7 cellular contexts compared by ENCODE assay signal in the genomic region with DNA sequence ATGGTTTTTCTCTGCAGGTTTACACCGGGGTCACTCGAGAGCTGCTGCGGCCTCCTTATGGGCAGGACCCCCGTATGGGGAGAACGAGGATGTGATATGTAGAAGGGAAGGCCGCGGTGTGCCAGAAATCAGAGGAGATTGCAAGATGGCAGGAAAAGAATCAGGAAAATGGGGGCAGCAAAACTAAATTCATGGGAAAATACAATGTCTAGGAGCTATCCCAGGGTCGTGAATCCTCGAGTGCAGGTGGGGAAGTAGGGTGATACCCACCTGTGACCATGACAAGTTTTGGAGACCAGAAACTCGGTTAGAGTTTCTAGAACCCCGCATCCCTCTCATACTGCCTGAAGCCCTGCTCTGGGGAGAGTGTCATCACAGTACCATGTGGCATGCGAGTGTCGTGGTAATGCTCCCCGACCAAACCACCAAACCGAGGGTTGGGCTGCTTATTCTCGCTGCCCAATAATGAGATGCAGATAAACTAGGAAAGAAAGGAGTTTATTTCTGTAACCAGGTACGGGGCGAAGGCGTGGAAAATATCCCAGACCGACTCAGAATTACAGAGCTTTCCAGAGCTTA. TPM values are rescaled to one million over a fixed set of nuclear protein-coding genes. Genes with fewer than 3 reads are reported as not detected.
DNase-seq lines count a peak whose midpoint lies in the region; FAIRE-seq and TF ChIP-seq lines count a peak whose summit lies in the region.

No MANE protein-coding gene starts in this region.

- no TSS peak for BruUV-seq in endothelial cell of umbilical vein (replicated peaks; lab: Mats Ljungman, UMichigan)

- DNase-seq in GM18507 (ENCODE audit: extremely low spot score, insufficient read length, low read depth): no peak
- peak; percentile 1 for DNase-seq in HPDE6-E6E7 (ENCODE audit: extremely low spot score)
- DNase-seq in activated CD4-positive, alpha-beta T cell treated with anti-CD3 and anti-CD28 coated beads, Interleukin-2, amount 50 U/mL, for 24 hours (ENCODE audit: low read depth in 1 of 2, low spot score in 1 of 2): peak; percentile 19 to 23
- DNase-seq in endothelial cell of umbilical vein (ENCODE audit: low read depth, low spot score): no peak
- DNase-seq in NCI-H2227 (lab: John Stamatoyannopoulos, UW; ENCODE audit: unreplicated experiment): no peak
- no peak for DNase-seq in NCI-H2196 (lab: John Stamatoyannopoulos, UW; ENCODE audit: unreplicated experiment)

- peak overlapping the region; percentile 82 for H3K27ac ChIP-seq in endothelial cell of umbilical vein (ENCODE audit: insufficient read depth, low read depth, low read length)
- peak overlapping the region; percentile 91 for H3K27ac ChIP-seq in neutrophil

- H3K27me3 ChIP-seq in endothelial cell of umbilical vein (ENCODE audit: control insufficient read depth in 2 of 2, insufficient read depth in 2 of 2, low read length in 2 of 2): no peaks in the 10 kb centered on the region
- no peaks in the 10 kb centered on the region for H3K27me3 ChIP-seq in neutrophil

- CTCF ChIA-PET in endothelial cell of umbilical vein (lab: Charles Lee): no interaction called here

- H2AFZ ChIP-seq in endothelial cell of umbilical vein (ENCODE audit: low read depth, low read length): peak overlapping the region; percentile 16

- intact Hi-C loops in endothelial cell of umbilical vein (cut with micrococcal nuclease): loop anchor here (2.0 kb wide), 1 partner anchor 27 kb away; no protein-coding TSS in a partner anchor

- TF ChIP-seq CTCF in endothelial cell of umbilical vein (IDR thresholded peaks at IDR 0.05; ENCODE audit: extremely low read depth in 1 of 2, insufficient read depth in 1 of 2, low read depth in 1 of 2, low read length in 2 of 2): no peak
- TF ChIP-seq CTCF in neutrophil (IDR thresholded peaks at IDR 0.05): no peak

- H3K9me1 ChIP-seq in endothelial cell of umbilical vein (replicated peaks; ENCODE audit: control insufficient read depth, extremely low read depth, insufficient read depth, low read length): no peaks in the 10 kb centered on the region

- H3K4me3 ChIP-seq in endothelial cell of umbilical vein (replicated peaks in 1 of 3; ENCODE audit: insufficient read depth in 1 of 3, low read depth in 1 of 3, low read length in 3 of 3): peak overlapping the region; percentile 8 to 87 (median 55)
- peak overlapping the region; percentile 90 to 93 for H3K4me3 ChIP-seq in neutrophil (ENCODE audit: low read depth in 1 of 2, low read length in 1 of 2)

- H3K9ac ChIP-seq in endothelial cell of umbilical vein (replicated peaks; ENCODE audit: extremely low read depth, insufficient read depth, low read length): peak overlapping the region; percentile 89

- H4K20me1 ChIP-seq in endothelial cell of umbilical vein (replicated peaks; ENCODE audit: control insufficient read depth, extremely low read depth, insufficient read depth, low read length): no peaks in the 10 kb centered on the region

- H3K79me2 ChIP-seq in endothelial cell of umbilical vein (ENCODE audit: control insufficient read depth, insufficient read depth, low read length): peaks cover 22% of the 10 kb centered on the region

- H3K36me3 ChIP-seq in endothelial cell of umbilical vein (ENCODE audit: control insufficient read depth in 2 of 2, extremely low read depth in 1 of 2, insufficient read depth in 2 of 2, low read length in 2 of 2) (peaks cover 3 to 4% of the 10 kb centered on the region in 2 experiments), neutrophil (peaks cover 25% of the 10 kb centered on the region)

- POLR2A ChIA-PET in endothelial cell of umbilical vein (lab: Charles Lee): no interaction called here

- H3K4me2 ChIP-seq in endothelial cell of umbilical vein (ENCODE audit: insufficient read depth, low read length): peak overlapping the region; percentile 86

- H3K9me3 ChIP-seq in endothelial cell of umbilical vein (replicated peaks; ENCODE audit: control insufficient read depth, insufficient read depth, low read length): no peaks in the 10 kb centered on the region
- no peaks in the 10 kb centered on the region for H3K9me3 ChIP-seq in neutrophil

- TF ChIP-seq POLR2A in endothelial cell of umbilical vein (IDR thresholded peaks at IDR 0.05; ENCODE audit: low read depth, low read length): no peak

- H3K4me1 ChIP-seq in endothelial cell of umbilical vein (ENCODE audit: control insufficient read depth, extremely low read depth, insufficient read depth, low read length) (peaks cover 10% of the 10 kb centered on the region), neutrophil (ENCODE audit: control insufficient read depth in 1 of 2, insufficient read depth in 1 of 2, low read depth in 1 of 2, low read length in 1 of 2) (peaks cover 14% of the 10 kb centered on the region in 2 experiments)

- dilution Hi-C loops in endothelial cell of umbilical vein (cut with MboI; ENCODE audit: extremely low pct_ligation_motif_present, low sequenced_read_pairs): no loop called here

- FAIRE-seq in GM18507 (lab: Jason Lieb, UNC) (peak; percentile 5), endothelial cell of umbilical vein (lab: Jason Lieb, UNC) (peak; percentile 82)

TF ChIP-seq in endothelial cell of umbilical vein, 7 proteins besides CTCF, POLR2A, EP300 and RAD21:
- TF ChIP-seq EZH2 (IDR thresholded peaks at IDR 0.05; ENCODE audit: borderline replicate concordance, low read depth, low read length, severe bottlenecking) (no peak), POLR2AphosphoS5 (IDR thresholded peaks at IDR 0.05; ENCODE audit: insufficient read depth, low read depth, low read length) (no peak), MAX (IDR thresholded peaks at IDR 0.05; ENCODE audit: insufficient read depth, insufficient read length) (no peak), FOS (IDR thresholded peaks at IDR 0.05; ENCODE audit: borderline replicate concordance, insufficient read depth, low read length) (no peak), GATA2 (IDR thresholded peaks at IDR 0.05; ENCODE audit: insufficient read depth, insufficient read length, low read depth, low read length) (no peak), JUN (IDR thresholded peaks at IDR 0.05; ENCODE audit: borderline replicate concordance, insufficient read depth, insufficient read length, low read depth) (no peak), MYC (IDR thresholded peaks at IDR 0.05; ENCODE audit: low read depth, low read length) (no peak)
TF ChIP-seq in endothelial cell of umbilical vein: peak in this region for 0.

RNA-seq across cellular contexts. Expression of gene TRNT1, which starts 0.8 kb away (rescaled TPM):
- 21.3 and 21.9 TPM in 2 replicates for total RNA-seq in endothelial cell of umbilical vein
- polyA plus RNA-seq in endothelial cell of umbilical vein: 4.5 and 4.6 TPM in 2 replicates
- polyA plus RNA-seq in endothelial cell of umbilical vein (2011; cell fraction: cytosol; rRNA removed): 5.0 and 5.7 TPM in 2 replicates
- polyA plus RNA-seq in endothelial cell of umbilical vein (2011; cell fraction: nucleus; rRNA removed): 18.3 and 21.9 TPM in 2 replicates
- 16.2 and 20.6 TPM in 2 replicates for polyA plus RNA-seq in endothelial cell of umbilical vein (2012)
- polyA minus RNA-seq in endothelial cell of umbilical vein: 6.8 and 12.3 TPM in 2 replicates
- polyA minus RNA-seq in endothelial cell of umbilical vein (2011; cell fraction: cytosol; rRNA and poly(A)+ RNA removed): 12.1 TPM
- 27.8 and 29.8 TPM in 2 replicates for polyA minus RNA-seq in endothelial cell of umbilical vein (2011; cell fraction: nucleus; rRNA and poly(A)+ RNA removed)

RNA-seq across cellular contexts. Expression of gene IL5RA, which starts 17.3 kb away (rescaled TPM):
- not detected in 2 replicates for total RNA-seq in endothelial cell of umbilical vein
- not detected in 2 replicates for polyA plus RNA-seq in endothelial cell of umbilical vein
- polyA plus RNA-seq in endothelial cell of umbilical vein (2011; cell fraction: cytosol; rRNA removed): not detected in 2 replicates
- not detected in 2 replicates for polyA plus RNA-seq in endothelial cell of umbilical vein (2011; cell fraction: nucleus; rRNA removed)
- polyA plus RNA-seq in endothelial cell of umbilical vein (2012): not detected in 2 replicates
- not detected in 2 replicates for polyA minus RNA-seq in endothelial cell of umbilical vein
- polyA minus RNA-seq in endothelial cell of umbilical vein (2011; cell fraction: cytosol; rRNA and poly(A)+ RNA removed): not detected
- not detected in 2 replicates for polyA minus RNA-seq in endothelial cell of umbilical vein (2011; cell fraction: nucleus; rRNA and poly(A)+ RNA removed)

RNA-seq across cellular contexts. Expression of gene CRBN, which starts 52.0 kb away (rescaled TPM):
- 34.8 and 36.1 TPM in 2 replicates for total RNA-seq in endothelial cell of umbilical vein
- polyA plus RNA-seq in endothelial cell of umbilical vein: 14.5 and 25.2 TPM in 2 replicates
- 24.4 and 41.3 TPM in 2 replicates for polyA plus RNA-seq in endothelial cell of umbilical vein (2011; cell fraction: cytosol; rRNA removed)
- polyA plus RNA-seq in endothelial cell of umbilical vein (2011; cell fraction: nucleus; rRNA removed): 55.2 and 77.9 TPM in 2 replicates
- polyA plus RNA-seq in endothelial cell of umbilical vein (2012): 27.5 and 31.5 TPM in 2 replicates
- polyA minus RNA-seq in endothelial cell of umbilical vein: 40.2 and 42.7 TPM in 2 replicates
- polyA minus RNA-seq in endothelial cell of umbilical vein (2011; cell fraction: cytosol; rRNA and poly(A)+ RNA removed): 26.0 TPM
- 70.0 and 79.1 TPM in 2 replicates for polyA minus RNA-seq in endothelial cell of umbilical vein (2011; cell fraction: nucleus; rRNA and poly(A)+ RNA removed)

Comparison
In these comparisons a context has a peak if more than half of its experiments do, and no peak if none do; other contexts are left out.
1. DNase-seq: peak in HPDE6-E6E7 (single experiment) and activated CD4-positive, alpha-beta T cell treated with anti-CD3 and anti-CD28 coated beads, Interleukin-2, amount 50 U/mL, for 24 hours (2 of 2); none in GM18507 (single experiment), endothelial cell of umbilical vein (single experiment), NCI-H2227 (single experiment) and NCI-H2196 (single experiment).